ENCODE assay signal across 11 cellular contexts in the genomic region with DNA sequence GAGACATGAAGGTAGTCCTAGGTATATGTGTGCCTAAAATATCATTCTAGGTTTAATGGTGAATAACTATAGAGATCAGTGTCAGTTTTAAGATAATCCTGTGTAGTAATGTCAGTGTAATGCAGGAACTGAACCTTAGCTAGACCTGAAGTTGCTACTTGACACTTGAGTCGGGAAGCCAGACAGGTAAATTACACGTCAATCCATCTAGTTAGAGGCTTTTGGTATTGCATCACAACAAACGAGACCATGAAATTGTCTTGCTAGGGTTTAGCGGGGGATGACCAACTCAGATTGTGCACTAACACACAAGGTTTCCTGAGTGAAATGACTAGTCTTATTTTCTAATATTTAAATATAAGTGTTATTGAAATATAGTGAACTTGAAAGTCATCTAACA. TPM values are rescaled to one million over a fixed set of nuclear protein-coding genes. Genes with fewer than 3 reads are reported as not detected.
A peak's percentile ranks its signal among the peaks of the same experiment; 100 is the strongest.
DNase-seq lines count a peak whose midpoint lies in the region; ATAC-seq, FAIRE-seq and TF ChIP-seq lines count a peak whose summit lies in the region.
"Had no signal": no experiment of that assay in that cellular context is flagged by ENCODE, and none has a peak within 500 bp of the region (broad histone marks: within the 10 kb centered on the region; RNA-seq: fewer than 3 reads in every experiment).

No MANE protein-coding gene starts in this region.

- no peak overlapping the region for H2AFZ ChIP-seq in GM23338

- no peaks in the 10 kb centered on the region for H3K9me3 Mint-ChIP-seq in GM23338

- TF ChIP-seq CTCF in A549 (IDR thresholded peaks at IDR 0.05) = no peak
- TF ChIP-seq CTCF in GM23338 (conservative IDR thresholded peaks at IDR 0.05; ENCODE audit: low read depth in 2 of 2) = no peak
- TF ChIP-seq CTCF in D721Med (IDR thresholded peaks at IDR 0.05; ENCODE audit: insufficient read depth, missing control alignments) = no peak

- peaks cover 7% of the 10 kb centered on the region for H3K27me3 Mint-ChIP-seq in GM23338 (ENCODE audit: insufficient read depth, low read depth, poor library complexity)

- H3K9me2 ChIP-seq in GM23338 (ENCODE audit: insufficient read depth) = no peaks in the 10 kb centered on the region

- H3K36me3 ChIP-seq in GM23338 (ENCODE audit: insufficient read depth) (no peaks in the 10 kb centered on the region), muscle layer of duodenum (ENCODE audit: control insufficient read depth in 1 of 2, insufficient read depth in 2 of 2, low read length in 2 of 2) (no peaks in the 10 kb centered on the region)

- H4K20me1 ChIP-seq in GM23338 (replicated peaks; ENCODE audit: insufficient read depth) = no peaks in the 10 kb centered on the region

- H3K4me2 ChIP-seq in A549 = peak overlapping the region; percentile 86
- H3K4me2 ChIP-seq in GM23338 = peak overlapping the region; percentile 75

- TF ChIP-seq EP300 in A549 (IDR thresholded peaks at IDR 0.05) = no peak

- DNase-seq in A549 (ENCODE audit: low read depth in 1 of 2, low spot score in 1 of 2) = no peak
- DNase-seq in GM23338 (ENCODE audit: low spot score) = peak; percentile 26
- peak; percentile 24 for DNase-seq in amniotic epithelial cell (ENCODE audit: low read depth)
- DNase-seq in cerebellar cortex (ENCODE audit: low spot score) = no peak
- DNase-seq in D721Med (ENCODE audit: insufficient read length, low spot score) = no peak
- no peak for DNase-seq in SKM-1 (lab: John Stamatoyannopoulos, UW; ENCODE audit: unreplicated experiment)
- DNase-seq in frontal cortex (ENCODE audit: low spot score in 2 of 2) = no peak
- DNase-seq: Calu3, cortex of kidney, NCI-H226 had no signal

- H3K27ac Mint-ChIP-seq in GM23338 = peak overlapping the region; percentile 96

- peaks cover 43% of the 10 kb centered on the region for H3K4me1 Mint-ChIP-seq in GM23338

- no peak for TF ChIP-seq RAD21 in A549 (conservative IDR thresholded peaks at IDR 0.05 in 1 of 2, IDR thresholded peaks at IDR 0.05 in 1 of 2)

- peaks cover 8% of the 10 kb centered on the region; the same call in 2 of the 3 replicates for H3K36me3 Mint-ChIP-seq in GM23338 (ENCODE audit: low read depth)

- CTCF ChIA-PET in A549 (lab: Yijun Ruan, JAX) = interaction anchor here (0.6 to 13.4 kb wide), 10 partner anchors 9 to 558 kb away, joined by 3 to 149 read pairs (median 4); no protein-coding TSS in a partner anchor

- H3K9me3 ChIP-seq in A549 = no peaks in the 10 kb centered on the region
- H3K9me3 ChIP-seq in muscle layer of duodenum (ENCODE audit: control insufficient read depth in 1 of 2, low read length in 2 of 2) = no peaks in the 10 kb centered on the region

- H3K27ac ChIP-seq in A549 (no peak overlapping the region), GM23338 (ENCODE audit: low read depth) (peak overlapping the region; percentile 86; the same call in 1 of the 2 replicates), muscle layer of duodenum (ENCODE audit: low read length) (peak overlapping the region; percentile 87)

- no peak for TF ChIP-seq POLR2A in A549 (IDR thresholded peaks at IDR 0.05; ENCODE audit: low read length)

- FAIRE-seq in A549 (lab: Jason Lieb, UNC) = no peak
- no peak for FAIRE-seq in D721Med (lab: Jason Lieb, UNC)
- no peak for FAIRE-seq in frontal cortex (lab: Jason Lieb, UNC)

- H3K4me3 ChIP-seq in A549 = no peak overlapping the region
- H3K4me3 ChIP-seq in GM23338 = peak overlapping the region; percentile 55
- H3K4me3 ChIP-seq in muscle layer of duodenum (ENCODE audit: low read depth in 1 of 2, low read length in 2 of 2) = peak overlapping the region; percentile 75 to 82

- ATAC-seq in A549 (no peak), GM23338 (no peak)

- 71% methylated on average over 4 of the region's 4 CpGs for WGBS in A549 (ENCODE audit: missing lambda C conversion rate)

- peaks cover 9% of the 10 kb centered on the region; the same call in 1 of the 2 replicates for H3K27me3 ChIP-seq in GM23338 (ENCODE audit: insufficient read depth)
- no peaks in the 10 kb centered on the region for H3K27me3 ChIP-seq in muscle layer of duodenum (ENCODE audit: low read depth, low read length)

- H3K4me3 Mint-ChIP-seq in GM23338 = peak overlapping the region; percentile 72

- POLR2A ChIA-PET in A549 (lab: Yijun Ruan, JAX) = no interaction called here

- H3F3A ChIP-seq in GM23338 (replicated peaks; ENCODE audit: low read depth) = no peaks in the 10 kb centered on the region

- peaks cover 36% of the 10 kb centered on the region for H3K4me1 ChIP-seq in A549
- peaks cover 33% of the 10 kb centered on the region for H3K4me1 ChIP-seq in GM23338 (ENCODE audit: insufficient read depth)
- H3K4me1 ChIP-seq in muscle layer of duodenum (ENCODE audit: control insufficient read depth in 1 of 2, insufficient read depth in 2 of 2, low read length in 2 of 2) = peaks cover 21 to 47% of the 10 kb centered on the region in 2 donors

- 0 out of 2 replicates have a peak, but pooled peaks cover 5% of the 10 kb centered on the region for H3K79me2 ChIP-seq in GM23338 (replicated peaks; ENCODE audit: insufficient read depth)

TF ChIP-seq in A549, 52 proteins besides CTCF, POLR2A, EP300 and RAD21:
- TF ChIP-seq ZC3H11A (IDR thresholded peaks at IDR 0.05) (no peak), MYC (IDR thresholded peaks at IDR 0.05; ENCODE audit: borderline replicate concordance, low read length) (no peak), FOSB (CRISPR knock-in tag; IDR thresholded peaks at IDR 0.05) (no peak), PBX3 (IDR thresholded peaks at IDR 0.05) (no peak), POLR2AphosphoS2 (conservative IDR thresholded peaks at IDR 0.05; ENCODE audit: low read length) (no peak), HOXA7 (CRISPR knock-in tag; IDR thresholded peaks at IDR 0.05) (no peak)

TF ChIP-seq in GM23338, 12 proteins besides CTCF, POLR2A, EP300 and RAD21:
- TF ChIP-seq CREB1 (CRISPR knock-in tag; IDR thresholded peaks at IDR 0.05; ENCODE audit: low read depth) = no peak
TF ChIP-seq in GM23338: peak in this region for 0.

RNA-seq across cellular contexts. Expression of gene YPEL5, which starts 2.0 kb away (rescaled TPM):
- 89.6 and 93.4 TPM in 2 replicates for polyA plus RNA-seq in A549 (2011; rRNA removed)
- 17.9 and 26.9 TPM in 2 replicates for polyA plus RNA-seq in A549 (2012; cell fraction: cytosol; rRNA removed)
- polyA plus RNA-seq in A549 (2012; cell fraction: nucleus; rRNA removed) = 11.0 and 21.1 TPM in 2 replicates
- polyA plus RNA-seq in A549 (2017; fragmentation: RNase III; extraction: RNeasy Plus Mini Kit Qiagen cat#74134 plus additional on column Dnase treatment) = 37.6 to 50.3 TPM (median 45.6 TPM) in 3 replicates
- polyA minus RNA-seq in A549 (2011; rRNA and poly(A)+ RNA removed) = 57.5 and 69.1 TPM in 2 replicates
- 26.6 and 31.1 TPM in 2 replicates for total RNA-seq in GM23338 (2014; rRNA removed; shearing (Covaris generic))
- 20.7 and 24.9 TPM in 2 replicates for polyA plus RNA-seq in GM23338 (2016; fragmentation: Nextera tagmentation; extraction: Ambion mirVana)
- total RNA-seq in frontal cortex = 133 TPM

Comparison
In these comparisons a context has a peak if more than half of its experiments do, and no peak if none do; other contexts are left out.
1. DNase-seq: peak in GM23338 (single experiment) and amniotic epithelial cell (single experiment); none in A549 (0 of 2), cerebellar cortex (single experiment), D721Med (single experiment), SKM-1 (single experiment) and frontal cortex (0 of 2).
2. H3K27ac ChIP-seq: peak in GM23338 (single experiment) and muscle layer of duodenum (single experiment); none in A549 (0 of 2).